ENCODE assay signal across 1 cellular context in the genomic region with DNA sequence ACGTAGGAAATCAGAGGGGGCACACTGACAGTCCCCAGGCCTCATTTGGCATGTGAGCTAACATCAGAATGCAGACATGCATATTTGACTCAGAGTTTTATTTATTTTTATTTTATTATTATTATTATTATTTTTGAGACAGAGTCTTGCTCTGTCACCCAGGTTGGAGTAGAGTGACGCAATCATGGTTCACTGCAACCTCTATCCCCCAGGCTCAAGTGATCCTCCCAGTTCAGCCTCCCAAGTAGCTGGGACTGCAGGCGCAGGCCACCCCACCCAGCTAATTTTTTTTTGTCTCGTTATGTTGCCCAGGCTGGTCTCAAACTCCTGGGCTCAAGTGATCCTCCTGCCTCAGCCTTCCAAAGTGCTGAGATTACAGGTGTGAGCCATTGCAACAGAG. TPM values are rescaled to one million over a fixed set of nuclear protein-coding genes. Genes with fewer than 3 reads are reported as not detected.
"Had no signal": no experiment of that assay in that cellular context is flagged by ENCODE, and none has a peak within 500 bp of the region (broad histone marks: within the 10 kb centered on the region; RNA-seq: fewer than 3 reads in every experiment).

No MANE protein-coding gene starts in this region.

RNA-seq across cellular contexts. Expression of a gene that starts 41.4 kb away (rescaled TPM):
- total RNA-seq: OCI-LY7 had no signal
